ENCODE assay signal across 20 cellular contexts in genomic region chr10:24374134-24374915, GRCh38.
A peak's percentile ranks its signal among the peaks of the same experiment; 100 is the strongest.
DNase-seq lines count a peak whose midpoint lies in the region; ATAC-seq and TF ChIP-seq lines count a peak whose summit lies in the region.
"Had no signal": no experiment of that assay in that cellular context is flagged by ENCODE, and none has a peak within 500 bp of the region (broad histone marks: within the 10 kb centered on the region; RNA-seq: fewer than 3 reads in every experiment).

No MANE protein-coding gene starts in this region.

- H3K79me2 ChIP-seq in osteoblast (ENCODE audit: insufficient read depth, low read length) = no peaks in the 10 kb centered on the region

- no peak overlapping the region for H3K4me3 ChIP-seq in SJCRH30
- H3K4me3 ChIP-seq in osteoblast (ENCODE audit: insufficient read depth, low read length) = no peak overlapping the region
- H3K4me3 ChIP-seq: adrenal gland, colonic mucosa, GM12878, left lung, sigmoid colon had no signal

- TF ChIP-seq CTCF in MCF 10A (IDR thresholded peaks at IDR 0.05; ENCODE audit: unreplicated experiment) (no peak), foreskin keratinocyte (conservative IDR thresholded peaks at IDR 0.05) (no peak), osteoblast (IDR thresholded peaks at IDR 0.05; ENCODE audit: extremely low read depth, low read depth, low read length) (no peak)

- CTCF ChIA-PET in MCF 10A (lab: Yijun Ruan, JAX) = interaction anchor here (0.5 to 3.9 kb wide), 6 partner anchors 55 to 380 kb away, joined by 3 to 19 read pairs (median 5); no protein-coding TSS in a partner anchor

- H3K4me1 ChIP-seq in foreskin keratinocyte (no peaks in the 10 kb centered on the region), SJCRH30 (no peaks in the 10 kb centered on the region), osteoblast (ENCODE audit: insufficient read depth, low read length) (no peaks in the 10 kb centered on the region)
- H3K4me1 ChIP-seq: colonic mucosa, left lung, sigmoid colon had no signal

- no TSS peak for BruUV-seq in MCF 10A (replicated peaks; lab: Mats Ljungman, UMichigan)

- intact Hi-C loops in MCF 10A (cut with micrococcal nuclease) = no loop called here

- H2AFZ ChIP-seq in osteoblast (ENCODE audit: low read length) = no peak overlapping the region

- H3K27ac Mint-ChIP-seq in MCF 10A (ENCODE audit: low read depth, unreplicated experiment) = peak overlapping the region; percentile 35

- no peaks in the 10 kb centered on the region for H3K4me1 Mint-ChIP-seq in MCF 10A (ENCODE audit: insufficient read depth, unreplicated experiment)

- peaks cover 56% of the 10 kb centered on the region for H3K36me3 Mint-ChIP-seq in MCF 10A (ENCODE audit: insufficient read depth, unreplicated experiment)

- no peak overlapping the region for H3K4me2 ChIP-seq in osteoblast (ENCODE audit: insufficient read depth, low read length)

- peaks cover 7% of the 10 kb centered on the region for H3K9me3 Mint-ChIP-seq in MCF 10A (ENCODE audit: unreplicated experiment)

- DNase-seq in AG08395 (ENCODE audit: low spot score) = peak; percentile 56
- peak; percentile 3 for DNase-seq in M059J (ENCODE audit: low read depth)
- no peak for DNase-seq in MCF 10A (ENCODE audit: unreplicated experiment)
- DNase-seq in foreskin keratinocyte = no peak
- no peak for DNase-seq in SJCRH30
- no peak for DNase-seq in NCI-H146 (lab: John Stamatoyannopoulos, UW)
- DNase-seq in osteoblast (ENCODE audit: insufficient read length, low spot score, missing footprints) = no peak
- DNase-seq: activated CD4-positive, alpha-beta T cell treated with anti-CD3 and anti-CD28 coated beads for 48 hours; colonic mucosa; left lung; NCI-H187; NK-92 treated with Interleukin-12 subunit alpha and Interleukin-12 subunit beta, amount 100 ng/mL, for 24 hours; sigmoid colon; stimulated activated CD4-positive, alpha-beta T cell treated with anti-CD3 and anti-CD28 coated beads, Interleukin-1b, Interleukin-23, amount 100 ng/mL, for 48 hours had no signal

- H3K36me3 ChIP-seq in SJCRH30 = peaks cover 19% of the 10 kb centered on the region
- no peaks in the 10 kb centered on the region for H3K36me3 ChIP-seq in osteoblast (ENCODE audit: insufficient read depth, low read length)
- H3K36me3 ChIP-seq: adrenal gland, colonic mucosa, left lung, neutrophil, sigmoid colon had no signal

- no peak overlapping the region for H3K27ac ChIP-seq in foreskin keratinocyte
- no peak overlapping the region for H3K27ac ChIP-seq in SJCRH30
- H3K27ac ChIP-seq in osteoblast (ENCODE audit: low read depth, low read length) = no peak overlapping the region
- H3K27ac ChIP-seq: colonic mucosa, left lung, neutrophil, RWPE1, sigmoid colon had no signal

- H3K27me3 ChIP-seq in foreskin keratinocyte = no peaks in the 10 kb centered on the region
- H3K27me3 ChIP-seq in SJCRH30 = no peaks in the 10 kb centered on the region
- peaks cover 14% of the 10 kb centered on the region for H3K27me3 ChIP-seq in osteoblast (ENCODE audit: insufficient read depth, low read length)
- H3K27me3 ChIP-seq: adrenal gland, colonic mucosa, left lung, neutrophil, sigmoid colon had no signal

- no peak overlapping the region for H3K4me3 Mint-ChIP-seq in MCF 10A (ENCODE audit: unreplicated experiment)

- H3K9me3 ChIP-seq in SJCRH30 (replicated peaks) = no peaks in the 10 kb centered on the region
- no peaks in the 10 kb centered on the region for H3K9me3 ChIP-seq in osteoblast (ENCODE audit: low read depth, low read length)
- H3K9me3 ChIP-seq: adrenal gland, colonic mucosa, left lung, neutrophil, sigmoid colon had no signal

- POLR2A ChIA-PET in MCF 10A (lab: Yijun Ruan, JAX) = no interaction called here

- peak; percentile 34 for ATAC-seq in foreskin keratinocyte
- no peak for ATAC-seq in HG02588 (IDR thresholded peaks at IDR 0.05; ENCODE audit: unreplicated experiment)
- ATAC-seq: GM12878, HepG2, left lung had no signal

- H3K27me3 Mint-ChIP-seq in MCF 10A (ENCODE audit: insufficient read depth, unreplicated experiment) = no peaks in the 10 kb centered on the region

- H4K20me1 ChIP-seq in osteoblast (ENCODE audit: insufficient read depth, low read length) = no peaks in the 10 kb centered on the region

Comparison
In these comparisons a context has a peak if more than half of its experiments do, and no peak if none do; other contexts are left out.
1. DNase-seq: peak in AG08395 (single experiment) and M059J (single experiment); none in MCF 10A (single experiment), foreskin keratinocyte (0 of 2), SJCRH30 (0 of 2), NCI-H146 (single experiment) and osteoblast (single experiment).